26 cellular contexts compared by ENCODE assay signal in genomic region chr19:36962346-36962745, GRCh38.
"Had no signal": no experiment of that assay in that cellular context is flagged by ENCODE, and none has a peak within 500 bp of the region (broad histone marks: within the 10 kb centered on the region; RNA-seq: fewer than 3 reads in every experiment).

No MANE protein-coding gene starts in this region.

- H3K4me1 ChIP-seq: stomach, suprapubic skin, testis, thyroid gland, tibial artery, tibial nerve, transverse colon, upper lobe of left lung, upper lobe of right lung, uterus, vagina had no signal

- H3K36me3 ChIP-seq: suprapubic skin, thoracic aorta, thyroid gland, transverse colon, upper lobe of left lung, upper lobe of right lung, uterus had no signal

- ATAC-seq: stimulated activated effector memory CD8-positive, alpha-beta T cell treated with anti-CD3 and anti-CD28 coated beads, Interleukin-12 subunit alpha, Interleukin-12 subunit beta, amount 100 ng/mL, for 72 hours; stimulated activated memory B cell treated with anti-CD40 and anti-IgM and Interleukin-4, amounts not matched to agents 10 μg/mL and 1 μg/mL and 100 μg/mL, for 72 hours; stimulated activated naive B cell treated with anti-CD40 and anti-IgM and Interleukin-4, amounts not matched to agents 10 μg/mL and 1 μg/mL and 100 μg/mL, for 72 hours; stimulated activated naive CD8-positive, alpha-beta T cell treated with anti-CD3 and anti-CD28 coated beads, Interleukin-15, amount 100 ng/mL, for 72 hours; stimulated activated naive CD8-positive, alpha-beta T cell treated with anti-CD3 and anti-CD28 coated beads, Interleukin-15, Interleukin-2, amounts not matched to agents 100 U/mL and 50 U/mL, for 24 hours; upper lobe of right lung had no signal

- H3K27me3 ChIP-seq: stomach, suprapubic skin, testis, thyroid gland, tibial artery, tibial nerve, transverse colon, upper lobe of left lung, upper lobe of right lung, uterus, vagina had no signal

- H3K4me3 ChIP-seq: stomach, suprapubic skin, testis, thoracic aorta, thyroid gland, tibial artery, tibial nerve, transverse colon, upper lobe of left lung, upper lobe of right lung, uterus, vagina had no signal

- H3K27ac ChIP-seq: stomach, suprapubic skin, thoracic aorta, thyroid gland, tibial artery, tibial nerve, transverse colon, upper lobe of left lung, upper lobe of right lung, uterus, vagina had no signal

- DNase-seq: stimulated activated CD4-positive, alpha-beta T cell treated with anti-CD3 and anti-CD28 coated beads, Interleukin-2, amount 100 ng/mL, for 48 hours; stimulated activated CD4-positive, alpha-beta T cell treated with anti-CD3 and anti-CD28 coated beads, Interleukin-4, amount 100 ng/mL, for 1 hour; stimulated activated CD4-positive, alpha-beta T cell treated with anti-CD3 and anti-CD28 coated beads, Interleukin-4, amount 100 ng/mL, for 24 hours; stimulated activated CD4-positive, alpha-beta T cell treated with anti-CD3 and anti-CD28 coated beads, Interleukin-4, amount 100 ng/mL, for 4 hours; stimulated activated CD8-positive, alpha-beta memory T cell treated with anti-CD3 and anti-CD28 coated beads, Interleukin-4, amount 100 ng/mL, for 48 hours; stimulated activated naive B cell treated with anti-CD40 and anti-IgM and Interleukin-4, amounts not matched to agents 10 μg/mL and 1 μg/mL and 100 μg/mL, for 72 hours; stimulated activated naive CD4-positive, alpha-beta T cell; stimulated activated naive CD4-positive, alpha-beta T cell treated with Interleukin-2 at 50 U/mL for 16 hours; stimulated activated naive CD8-positive, alpha-beta T cell treated with anti-CD3 and anti-CD28 coated beads, Interleukin-15, amount 100 ng/mL, for 72 hours; stimulated activated naive CD8-positive, alpha-beta T cell treated with anti-CD3 and anti-CD28 coated beads, Interleukin-15, Interleukin-2, amounts not matched to agents 100 U/mL and 50 U/mL, for 24 hours; stomach; substantia nigra; testis; thyroid gland; tibial artery; transverse colon; trophoblast cell; upper lobe of left lung; upper lobe of right lung; uterus had no signal

- H3K9me3 ChIP-seq: testis, thyroid gland had no signal
